In genomic region chr6:156395276-156395675, GRCh38 we compare ENCODE assay signal across 8 cellular contexts.
A peak's percentile ranks its signal among the peaks of the same experiment; 100 is the strongest.
DNase-seq lines count a peak whose midpoint lies in the region; ATAC-seq and TF ChIP-seq lines count a peak whose summit lies in the region.

No MANE protein-coding gene starts in this region.

- no peak for TF ChIP-seq CTCF in omental fat pad (IDR thresholded peaks at IDR 0.05)

- ATAC-seq in HG03460 (IDR thresholded peaks at IDR 0.05; ENCODE audit: unreplicated experiment) = peak; percentile 55
- ATAC-seq in activated T-cell treated with anti-CD3 and anti-CD28 coated beads, Interleukin-2, amount 50 U/mL, for 72 hours (replicated peaks in 1 of 2) = peak; percentile 58 to 61
- ATAC-seq in omental fat pad (ENCODE audit: low FRiP score) = no peak

- no peaks in the 10 kb centered on the region for H3K36me3 Mint-ChIP-seq in activated T-cell treated with anti-CD3 and anti-CD28 coated beads, Interleukin-2, amount 50 U/mL, for 72 hours (ENCODE audit: insufficient read depth in 2 of 2)

- peaks cover 0 to 2% of the 10 kb centered on the region in 2 donors for H3K9me3 Mint-ChIP-seq in activated T-cell treated with anti-CD3 and anti-CD28 coated beads, Interleukin-2, amount 50 U/mL, for 72 hours

- H3K4me1 Mint-ChIP-seq in activated T-cell treated with anti-CD3 and anti-CD28 coated beads, Interleukin-2, amount 50 U/mL, for 72 hours (ENCODE audit: low read depth) = peaks cover 54% of the 10 kb centered on the region

- no peak for TF ChIP-seq POLR2A in erythroblast (IDR thresholded peaks at IDR 0.05; ENCODE audit: low read length)

- peak overlapping the region; percentile 66 to 88 for H3K4me3 Mint-ChIP-seq in activated T-cell treated with anti-CD3 and anti-CD28 coated beads, Interleukin-2, amount 50 U/mL, for 72 hours

- peaks cover 29% of the 10 kb centered on the region for H3K27me3 Mint-ChIP-seq in activated T-cell treated with anti-CD3 and anti-CD28 coated beads, Interleukin-2, amount 50 U/mL, for 72 hours (ENCODE audit: low read depth)

- no peak overlapping the region for H3K27ac Mint-ChIP-seq in activated T-cell treated with anti-CD3 and anti-CD28 coated beads, Interleukin-2, amount 50 U/mL, for 72 hours

- peak; percentile 22 for DNase-seq in DMS153 (lab: John Stamatoyannopoulos, UW)
- DNase-seq in DMS153 treated with DMSO at 0.1 percent for 48 hours (lab: John Stamatoyannopoulos, UW; ENCODE audit: unreplicated experiment) = no peak
- peak; percentile 32 to 49 for DNase-seq in activated T-cell treated with anti-CD3 and anti-CD28 coated beads, Interleukin-2, amount 50 U/mL, for 72 hours
- peak; percentile 6 to 68 (median 22) for DNase-seq in stimulated activated naive CD4-positive, alpha-beta T cell (lab: John Stamatoyannopoulos, UW)
- no peak for DNase-seq in erythroblast (lab: John Stamatoyannopoulos, UW)
- no peak for DNase-seq in T1000 (lab: John Stamatoyannopoulos, UW)
- no peak for DNase-seq in omental fat pad (ENCODE audit: low spot score)

Comparison
In these comparisons a context has a peak if more than half of its experiments do, and no peak if none do; other contexts are left out.
1. DNase-seq: peak in DMS153 (single experiment), activated T-cell treated with anti-CD3 and anti-CD28 coated beads, Interleukin-2, amount 50 U/mL, for 72 hours (2 of 2) and stimulated activated naive CD4-positive, alpha-beta T cell (6 of 6); none in DMS153 treated with DMSO at 0.1 percent for 48 hours (single experiment), erythroblast (0 of 2), T1000 (single experiment) and omental fat pad (single experiment).